Comparison of ENCODE assay signal across 20 cellular contexts in genomic region chr11:94036096-94036495, GRCh38. TPM values are rescaled to one million over a fixed set of nuclear protein-coding genes. Genes with fewer than 3 reads are reported as not detected.
DNase-seq lines count a peak whose midpoint lies in the region; ATAC-seq and TF ChIP-seq lines count a peak whose summit lies in the region.
"Had no signal": no experiment of that assay in that cellular context is flagged by ENCODE, and none has a peak within 500 bp of the region (broad histone marks: within the 10 kb centered on the region; RNA-seq: fewer than 3 reads in every experiment).

No MANE protein-coding gene starts in this region.

- H3K9ac ChIP-seq in HCT116 (ENCODE audit: low read length) (no peak overlapping the region), mesendoderm (ENCODE audit: low read length) (no peak overlapping the region)

- intact Hi-C loops in HCT116 (cut with micrococcal nuclease) = no loop called here

- no peak overlapping the region for H3K56ac ChIP-seq in mesendoderm (ENCODE audit: low read length)

- H4K8ac ChIP-seq in mesendoderm (ENCODE audit: low read depth, low read length) = no peak overlapping the region

- H3K79me2 ChIP-seq in HCT116 (ENCODE audit: insufficient read depth, low read length) = no peaks in the 10 kb centered on the region
- no peaks in the 10 kb centered on the region for H3K79me2 ChIP-seq in mesendoderm (ENCODE audit: control insufficient read depth, insufficient read depth, low read length)

- H4K5ac ChIP-seq in mesendoderm (ENCODE audit: low read length) = no peak overlapping the region

- H3K9me2 ChIP-seq in HCT116 (ENCODE audit: insufficient read depth) = no peaks in the 10 kb centered on the region

- DNase-seq in HCT116 (ENCODE audit: low read depth, low spot score) (no peak), M059J (ENCODE audit: low read depth) (peak; percentile 59), WERI-Rb-1 (no peak), mesendoderm (peak; percentile 1), NCI-H2107 (lab: John Stamatoyannopoulos, UW) (no peak), DMS79 treated with DMSO at 0.1 percent for 48 hours (lab: John Stamatoyannopoulos, UW) (no peak), NCI-H748 (lab: John Stamatoyannopoulos, UW; ENCODE audit: unreplicated experiment) (no peak)
- DNase-seq: ACHN, AML-193, GF-D8, KG1, NCI-H1417 treated with DMSO at 0.1 percent for 48 hours, NCI-H187 treated with DMSO at 0.1 percent for 48 hours, NCI-H345, NCI-H524 treated with DMSO at 0.1 percent for 48 hours, Right ventricle myocardium superior had no signal

- no peak overlapping the region for H3K18ac ChIP-seq in mesendoderm (ENCODE audit: low read length)

- WGBS in mesendoderm (ENCODE audit: extremely low coverage, insufficient coverage, low lambda C conversion rate) = no CpG with 5 or more reads among the region's 2 CpGs

- H2BK120ac ChIP-seq in mesendoderm (ENCODE audit: low read depth, low read length) = no peak overlapping the region

- H3K36me3 ChIP-seq in HCT116 (ENCODE audit: control insufficient read depth in 1 of 2, insufficient read depth in 2 of 2, low read length in 2 of 2) = no peaks in the 10 kb centered on the region
- H3K36me3 ChIP-seq in WERI-Rb-1 = no peaks in the 10 kb centered on the region
- no peaks in the 10 kb centered on the region for H3K36me3 ChIP-seq in mesendoderm (ENCODE audit: control insufficient read depth, insufficient read depth, low read length)
- H3K36me3 ChIP-seq: HAP-1 had no signal

- no peak for TF ChIP-seq CTCF in HCT116 (IDR thresholded peaks at IDR 0.05 in 2 of 3, conservative IDR thresholded peaks at IDR 0.05 in 1 of 3; ENCODE audit: borderline replicate concordance in 1 of 3, insufficient read depth in 1 of 3, low read depth in 2 of 3, low read length in 2 of 3)
- TF ChIP-seq CTCF in WERI-Rb-1 (IDR thresholded peaks at IDR 0.05; ENCODE audit: low read depth, low read length) = peak; percentile 18; the same call in 1 of the 2 replicates

- peak; percentile 46 for ATAC-seq in HCT116
- ATAC-seq: Panc1 had no signal

- H2BK15ac ChIP-seq in mesendoderm (replicated peaks; ENCODE audit: low read depth) = no peak overlapping the region

- TF ChIP-seq RAD21 in HCT116 (IDR thresholded peaks at IDR 0.05; ENCODE audit: low read depth) = peak; percentile 44

- no peaks in the 10 kb centered on the region for H4K20me1 ChIP-seq in HCT116 (ENCODE audit: insufficient read depth)

- H3K9me3 ChIP-seq in HCT116 (ENCODE audit: control insufficient read depth in 1 of 2, insufficient read depth in 1 of 2, low read depth in 1 of 2, low read length in 2 of 2) = no peaks in the 10 kb centered on the region
- no peaks in the 10 kb centered on the region for H3K9me3 ChIP-seq in WERI-Rb-1 (ENCODE audit: severe bottlenecking)
- H3K9me3 ChIP-seq: HAP-1 had no signal

- H3K4me3 ChIP-seq in HCT116 (replicated peaks in 1 of 2; ENCODE audit: low read depth in 1 of 2, low read length in 2 of 2) (no peak overlapping the region), WERI-Rb-1 (ENCODE audit: low read depth, low read length) (no peak overlapping the region), mesendoderm (ENCODE audit: low read length) (no peak overlapping the region)
- H3K4me3 ChIP-seq: HAP-1, SK-N-MC had no signal

- RAD21 ChIA-PET in HCT116 (lab: Charles Lee; ENCODE audit: low non-redundant PET in 1 of 2, low total read pairs in 2 of 2, uncharacterized antibody in 2 of 2, unreplicated experiment in 2 of 2) = no interaction called here

- no peak for TF ChIP-seq POLR2A in HCT116 (IDR thresholded peaks at IDR 0.05; ENCODE audit: borderline replicate concordance, extremely low read depth, insufficient read depth, insufficient read length)

- POLR2A ChIA-PET in HCT116 (lab: Charles Lee) = no interaction called here

- H3K4ac ChIP-seq in mesendoderm (ENCODE audit: low read depth, low read length) = no peak overlapping the region

- no peak overlapping the region for H2AFZ ChIP-seq in HCT116 (ENCODE audit: low read depth, low read length, poor library complexity, severe bottlenecking)

- H3K27me3 ChIP-seq in HCT116 (ENCODE audit: insufficient read depth, low read length) (no peaks in the 10 kb centered on the region), WERI-Rb-1 (ENCODE audit: insufficient read depth, low read depth, severe bottlenecking) (no peaks in the 10 kb centered on the region), mesendoderm (ENCODE audit: insufficient read depth, low read length, poor library complexity) (no peaks in the 10 kb centered on the region)

- H2AK5ac ChIP-seq in mesendoderm (ENCODE audit: low read length) = no peak overlapping the region

- H2BK5ac ChIP-seq in mesendoderm (ENCODE audit: low read length) = no peak overlapping the region

- H3K4me2 ChIP-seq in HCT116 (ENCODE audit: low read length) (no peak overlapping the region), mesendoderm (ENCODE audit: low read length) (no peak overlapping the region)

- no peak overlapping the region for H3K23ac ChIP-seq in mesendoderm (ENCODE audit: low read length)

- BruUV-seq in HCT116 (replicated peaks; lab: Mats Ljungman, UMichigan) = no TSS peak

- H3K27ac ChIP-seq in HCT116 (ENCODE audit: low read depth, low read length) (no peak overlapping the region), WERI-Rb-1 (no peak overlapping the region), mesendoderm (ENCODE audit: low read depth, low read length) (no peak overlapping the region)
- H3K27ac ChIP-seq: C4-2B, SK-N-MC had no signal

- H3K4me1 ChIP-seq in HCT116 (ENCODE audit: control insufficient read depth in 1 of 2, insufficient read depth in 2 of 2, low read length in 2 of 2) = peaks cover 0 to 26% of the 10 kb centered on the region in 2 experiments; a peak in 2 of 4 replicates
- no peaks in the 10 kb centered on the region for H3K4me1 ChIP-seq in mesendoderm (ENCODE audit: control insufficient read depth, low read depth, low read length)
- H3K4me1 ChIP-seq: HAP-1 had no signal

- H3K79me1 ChIP-seq in mesendoderm (ENCODE audit: low read length) = no peaks in the 10 kb centered on the region

- CTCF ChIA-PET in HCT116 (lab: Charles Lee) = interaction anchor here (1.3 kb wide), 1 partner anchor 141 kb away, joined by 3 read pairs; no protein-coding TSS in a partner anchor

TF ChIP-seq in HCT116, 20 proteins besides CTCF, POLR2A, EP300 and RAD21:
- no peak for TF ChIP-seq POLR2AphosphoS5 (IDR thresholded peaks at IDR 0.05; ENCODE audit: low read depth, low read length)
- TF ChIP-seq SRF (IDR thresholded peaks at IDR 0.05; ENCODE audit: low read depth) = no peak

RNA-seq across cellular contexts. Expression of gene HEPHL1, which starts 14.9 kb away (rescaled TPM):
- total RNA-seq in HCT116 (2021; ENCODE audit: unreplicated experiment) = not detected
- polyA plus RNA-seq in HCT116 (2012) = 0.01 and 0.04 TPM in 2 replicates
- total RNA-seq in M059J (2014; rRNA removed; shearing (Covaris generic)) = 1.0 and 1.2 TPM in 2 replicates
- 0.03 TPM for polyA plus RNA-seq in mesendoderm (2013, experiment 1 of 2)
- polyA plus RNA-seq in mesendoderm (2013, experiment 2 of 2) = 0.03 TPM
- total RNA-seq: Right ventricle myocardium superior had no signal

Comparison
In these comparisons a context has a peak if more than half of its experiments do, and no peak if none do; other contexts are left out.
1. DNase-seq: peak in M059J (single experiment) and mesendoderm (single experiment); none in HCT116 (single experiment), WERI-Rb-1 (single experiment), NCI-H2107 (single experiment), DMS79 treated with DMSO at 0.1 percent for 48 hours (single experiment) and NCI-H748 (single experiment).